18 cellular contexts compared by ENCODE assay signal in the genomic region with DNA sequence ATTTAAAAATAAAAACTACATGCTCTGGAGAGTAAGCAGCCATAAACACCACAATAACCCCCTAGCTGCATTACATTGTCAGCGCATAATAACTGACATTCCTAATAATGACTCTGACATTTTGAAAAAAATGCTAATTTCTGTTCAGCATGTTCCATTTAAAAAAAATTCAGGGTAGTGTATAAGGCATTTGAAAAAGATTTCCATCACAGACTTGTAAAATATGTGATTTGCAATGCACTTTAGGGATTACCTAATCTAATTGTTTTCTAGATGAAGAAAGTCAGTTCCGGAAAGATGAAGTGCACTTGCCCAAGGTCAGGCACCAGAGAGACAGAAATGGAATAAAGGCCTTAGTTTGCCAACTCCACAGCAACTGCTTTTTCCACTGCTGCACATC.
DNase-seq lines count a peak whose midpoint lies in the region; TF ChIP-seq lines count a peak whose summit lies in the region.
"Had no signal": no experiment of that assay in that cellular context is flagged by ENCODE, and none has a peak within 500 bp of the region (broad histone marks: within the 10 kb centered on the region; RNA-seq: fewer than 3 reads in every experiment).

No MANE protein-coding gene starts in this region.

- peak; percentile 17 for DNase-seq in AG10803 (ENCODE audit: low read depth)
- DNase-seq in GM03348 (ENCODE audit: low spot score), result peak; percentile 3
- peak; percentile 3 for DNase-seq in NOMO-1 treated with dmso at 0.1 percent for 144 hours (lab: John Stamatoyannopoulos, UW; ENCODE audit: unreplicated experiment)
- no peak for DNase-seq in NCI-H1092 treated with DMSO at 0.1 percent for 48 hours (lab: John Stamatoyannopoulos, UW)
- DNase-seq in iPS-NIHi7 (ENCODE audit: extremely low spot score), result no peak
- DNase-seq in LoVo (ENCODE audit: low spot score), result no peak
- DNase-seq: AML-193; BE2C; Calu3; CD4-positive, alpha-beta memory T cell; COR-L47; DMS53; DMS79 treated with DMSO at 0.1 percent for 48 hours; GF-D8; GOT3; HFFc6 had no signal

- H3K4me3 ChIP-seq in AG10803 (ENCODE audit: low read length), result no peak overlapping the region
- H3K4me3 ChIP-seq: BLaER1 treated with 17β-estradiol and CSF1 and Interleukin-3, amounts not matched to agents 10 nM and 100 nM; HAP-1 had no signal

- no peak for TF ChIP-seq CTCF in AG10803 (conservative IDR thresholded peaks at IDR 0.05; ENCODE audit: low read length)

Comparison
In these comparisons a context has a peak if more than half of its experiments do, and no peak if none do; other contexts are left out.
1. DNase-seq: peak in AG10803 (single experiment), GM03348 (single experiment) and NOMO-1 treated with dmso at 0.1 percent for 144 hours (single experiment); none in NCI-H1092 treated with DMSO at 0.1 percent for 48 hours (single experiment), iPS-NIHi7 (single experiment) and LoVo (single experiment).